Comparison of ENCODE assay signal across 8 cellular contexts in the genomic region with DNA sequence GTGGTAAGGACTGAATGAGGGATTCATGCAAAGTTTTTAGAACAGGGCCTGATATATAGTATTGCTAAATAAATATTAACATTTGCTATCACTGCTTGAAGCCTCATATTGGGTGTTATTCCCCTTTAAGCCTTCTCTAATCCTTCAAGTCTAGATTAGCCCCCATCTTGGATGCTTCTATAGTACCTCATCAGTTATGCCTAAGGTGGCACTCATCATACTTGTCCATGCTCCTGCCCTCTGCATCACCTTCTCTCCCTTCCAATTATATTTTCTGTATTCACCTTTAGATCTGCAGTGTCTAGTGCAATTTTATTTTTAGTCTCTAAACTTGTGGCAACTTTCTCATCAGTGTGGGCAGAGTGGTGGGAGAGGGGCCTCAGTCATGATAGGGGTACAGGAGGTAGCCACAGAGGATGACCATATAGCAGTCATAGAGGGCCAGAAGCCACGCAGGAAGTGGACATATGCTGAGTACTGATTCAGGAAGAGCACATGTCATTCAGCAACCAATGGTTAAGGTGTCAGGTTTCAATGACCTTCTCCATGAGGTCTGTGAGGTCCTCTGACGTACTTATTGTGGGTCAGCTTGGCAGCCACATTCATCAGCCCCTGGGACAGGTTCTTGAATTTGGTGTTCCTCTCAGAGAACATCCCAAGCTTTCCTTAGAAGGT. TPM values are rescaled to one million over a fixed set of nuclear protein-coding genes. Genes with fewer than 3 reads are reported as not detected.
DNase-seq lines count a peak whose midpoint lies in the region; ATAC-seq and TF ChIP-seq lines count a peak whose summit lies in the region.

No MANE protein-coding gene starts in this region.

- TF ChIP-seq POLR2A in uterus (IDR thresholded peaks at IDR 0.05) = no peak

- no peaks in the 10 kb centered on the region for H3K36me3 ChIP-seq in CD4-positive, CD25-positive, alpha-beta regulatory T cell (ENCODE audit: control insufficient read depth, insufficient read depth, low read length)
- H3K36me3 ChIP-seq in uterus (no peaks in the 10 kb centered on the region), osteoblast (ENCODE audit: insufficient read depth, low read length) (no peaks in the 10 kb centered on the region)

- H3K79me2 ChIP-seq in osteoblast (ENCODE audit: insufficient read depth, low read length) = no peaks in the 10 kb centered on the region

- H3K27me3 ChIP-seq in CD4-positive, CD25-positive, alpha-beta regulatory T cell (ENCODE audit: control insufficient read depth, insufficient read depth, low read length) = no peaks in the 10 kb centered on the region
- H3K27me3 ChIP-seq in uterus = no peaks in the 10 kb centered on the region
- no peaks in the 10 kb centered on the region for H3K27me3 ChIP-seq in osteoblast (ENCODE audit: insufficient read depth, low read length)

- peaks cover 4 to 57% (median 32%) of the 10 kb centered on the region in 4 donors for H3K4me1 Mint-ChIP-seq in CD4-positive, CD25-positive, alpha-beta regulatory T cell

- H3K4me2 ChIP-seq in osteoblast (ENCODE audit: insufficient read depth, low read length) = no peak overlapping the region

- no peaks in the 10 kb centered on the region for H3K9me3 ChIP-seq in CD4-positive, CD25-positive, alpha-beta regulatory T cell (ENCODE audit: control insufficient read depth in 2 of 2, low read length in 2 of 2)
- H3K9me3 ChIP-seq in uterus (no peaks in the 10 kb centered on the region), osteoblast (ENCODE audit: low read depth, low read length) (no peaks in the 10 kb centered on the region)

- no peak for ATAC-seq in CD4-positive, CD25-positive, alpha-beta regulatory T cell (ENCODE audit: low read depth in 2 of 2)
- ATAC-seq in GM19351 (IDR thresholded peaks at IDR 0.05; ENCODE audit: unreplicated experiment) (peak; percentile 50), HG03378 (IDR thresholded peaks at IDR 0.05; ENCODE audit: unreplicated experiment) (peak; percentile 51)

- peak overlapping the region in 2 of 4 donors; percentile 80 to 97 for H3K4me3 Mint-ChIP-seq in CD4-positive, CD25-positive, alpha-beta regulatory T cell

- H2AFZ ChIP-seq in osteoblast (ENCODE audit: low read length) = no peak overlapping the region

- H4K20me1 ChIP-seq in osteoblast (ENCODE audit: insufficient read depth, low read length) = no peaks in the 10 kb centered on the region

- peak overlapping the region; percentile 88 for H3K4me3 ChIP-seq in CD4-positive, CD25-positive, alpha-beta regulatory T cell (ENCODE audit: low read depth, low read length)
- H3K4me3 ChIP-seq in coronary artery (peak overlapping the region; percentile 1), uterus (no peak overlapping the region), osteoblast (ENCODE audit: insufficient read depth, low read length) (no peak overlapping the region)

- TF ChIP-seq CTCF in coronary artery (IDR thresholded peaks at IDR 0.05) (no peak), uterus (IDR thresholded peaks at IDR 0.05) (no peak), osteoblast (IDR thresholded peaks at IDR 0.05; ENCODE audit: extremely low read depth, low read depth, low read length) (no peak)

- no peak for DNase-seq in CD4-positive, CD25-positive, alpha-beta regulatory T cell
- DNase-seq in coronary artery (ENCODE audit: low spot score) (no peak), uterus (no peak), NCI-H2107 (lab: John Stamatoyannopoulos, UW) (no peak), osteoblast (ENCODE audit: insufficient read length, low spot score, missing footprints) (no peak)
- no peak for DNase-seq in stimulated activated CD4-positive, alpha-beta T cell treated with anti-CD3 and anti-CD28 coated beads, Interleukin-4, amount 100 ng/mL, for 4 hours

- H3K36me3 Mint-ChIP-seq in CD4-positive, CD25-positive, alpha-beta regulatory T cell = no peaks in the 10 kb centered on the region

- H3K27ac Mint-ChIP-seq in CD4-positive, CD25-positive, alpha-beta regulatory T cell = peak overlapping the region; percentile 69 to 96 (median 75)

- H3K27me3 Mint-ChIP-seq in CD4-positive, CD25-positive, alpha-beta regulatory T cell = peaks cover 5% of the 10 kb centered on the region

- H3K4me1 ChIP-seq in CD4-positive, CD25-positive, alpha-beta regulatory T cell (ENCODE audit: control insufficient read depth, insufficient read depth, low read length, poor library complexity, severe bottlenecking) = peaks cover 36% of the 10 kb centered on the region
- H3K4me1 ChIP-seq in uterus = peaks cover 0 to 5% of the 10 kb centered on the region in 2 donors
- H3K4me1 ChIP-seq in osteoblast (ENCODE audit: insufficient read depth, low read length) = no peaks in the 10 kb centered on the region

- intact Hi-C loops in uterus (cut with DNase I; ENCODE audit: low total_unique reads) = no loop called here

- H3K9me3 Mint-ChIP-seq in CD4-positive, CD25-positive, alpha-beta regulatory T cell = no peaks in the 10 kb centered on the region

- H3K27ac ChIP-seq in CD4-positive, CD25-positive, alpha-beta regulatory T cell (ENCODE audit: insufficient read depth, low read length, poor library complexity, severe bottlenecking) = peak overlapping the region; percentile 72
- H3K27ac ChIP-seq in coronary artery (peak overlapping the region; percentile 70 to 82), uterus (peak overlapping the region; percentile 74 to 92), osteoblast (ENCODE audit: low read depth, low read length) (no peak overlapping the region)

RNA-seq across cellular contexts. Expression of a gene that starts 2.5 kb away (rescaled TPM):
- total RNA-seq in CD4-positive, CD25-positive, alpha-beta regulatory T cell = 49.4 TPM
- polyA plus RNA-seq in CD4-positive, CD25-positive, alpha-beta regulatory T cell = 10 to 100 TPM in 3 of 4 donors, 1 to 10 TPM in 1; 3.5 to 38.3 (median 17.9) TPM
- total RNA-seq in uterus = 10 to 100 TPM; 42.4 to 99.5 (median 69.5) TPM
- 7.6 and 10.6 TPM in 2 replicates for total RNA-seq in osteoblast

Comparison
In these comparisons a context has a peak if more than half of its experiments do, and no peak if none do; other contexts are left out.
1. ATAC-seq: peak in GM19351 (single experiment) and HG03378 (single experiment); none in CD4-positive, CD25-positive, alpha-beta regulatory T cell (0 of 2).
2. H3K4me3 ChIP-seq: peak in CD4-positive, CD25-positive, alpha-beta regulatory T cell (single experiment) and coronary artery (single experiment); none in uterus (0 of 2) and osteoblast (single experiment).